Comparison of ENCODE assay signal across 1 cellular context in the genomic region with DNA sequence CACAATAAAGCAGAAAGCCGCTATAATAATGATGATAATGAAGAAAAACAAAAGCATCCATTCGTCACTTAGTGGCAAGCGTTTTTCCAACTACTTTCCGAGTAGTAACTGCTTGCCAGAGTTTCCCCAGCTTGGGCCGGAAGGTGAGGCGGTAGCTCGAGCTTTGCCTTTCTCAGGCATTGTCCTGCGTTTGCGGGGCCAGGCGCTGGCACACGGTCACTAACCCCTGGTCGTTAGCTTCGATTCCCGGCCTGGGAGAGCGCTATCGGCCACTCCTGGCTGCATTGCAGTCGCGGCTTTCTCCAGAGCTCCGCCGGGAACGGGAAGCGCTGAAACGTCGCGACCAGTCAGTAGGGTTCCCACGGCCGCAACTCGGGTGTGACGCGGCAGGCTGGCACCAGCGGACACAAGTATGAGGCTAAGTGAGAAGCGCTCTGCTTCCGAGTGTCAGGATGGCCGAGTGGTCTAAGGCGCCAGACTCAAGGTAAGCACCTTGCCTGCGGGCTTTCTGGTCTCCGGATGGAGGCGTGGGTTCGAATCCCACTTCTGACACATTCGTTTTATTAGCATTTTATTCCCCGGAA.
TF ChIP-seq lines count a peak whose summit lies in the region.

No MANE protein-coding gene starts in this region.

TF ChIP-seq in K562, 482 proteins besides CTCF, POLR2A, EP300 and RAD21 (continued from another document and continues in another):
- TF ChIP-seq, protein P1, sequence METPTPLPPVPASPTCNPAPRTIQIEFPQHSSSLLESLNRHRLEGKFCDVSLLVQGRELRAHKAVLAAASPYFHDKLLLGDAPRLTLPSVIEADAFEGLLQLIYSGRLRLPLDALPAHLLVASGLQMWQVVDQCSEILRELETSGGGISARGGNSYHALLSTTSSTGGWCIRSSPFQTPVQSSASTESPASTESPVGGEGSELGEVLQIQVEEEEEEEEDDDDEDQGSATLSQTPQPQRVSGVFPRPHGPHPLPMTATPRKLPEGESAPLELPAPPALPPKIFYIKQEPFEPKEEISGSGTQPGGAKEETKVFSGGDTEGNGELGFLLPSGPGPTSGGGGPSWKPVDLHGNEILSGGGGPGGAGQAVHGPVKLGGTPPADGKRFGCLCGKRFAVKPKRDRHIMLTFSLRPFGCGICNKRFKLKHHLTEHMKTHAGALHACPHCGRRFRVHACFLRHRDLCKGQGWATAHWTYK (CRISPR knock-in tag; IDR thresholded peaks at IDR 0.05), result peak; percentile 9; the same call in 1 of the 2 replicates
- TF ChIP-seq TOE1 (IDR thresholded peaks at IDR 0.05; ENCODE audit: borderline replicate concordance) (no peak), TOE1 (CRISPR knock-in tag; IDR thresholded peaks at IDR 0.05; ENCODE audit: borderline replicate concordance, low read depth) (0 out of 2 replicates have a peak, but pooled peaks have one; percentile 75), MEIS2 (IDR thresholded peaks at IDR 0.05; ENCODE audit: partially characterized antibody) (peak; percentile 3), HCFC1 (IDR thresholded peaks at IDR 0.05; ENCODE audit: low read depth, low read length) (0 out of 2 replicates have a peak, but pooled peaks have one; percentile 49), SMARCC2 (IDR thresholded peaks at IDR 0.05; ENCODE audit: low read depth) (no peak), MAFG (tag; conservative IDR thresholded peaks at IDR 0.05) (no peak), ESRRA (IDR thresholded peaks at IDR 0.05; ENCODE audit: borderline replicate concordance, low read depth) (no peak), ZBED1 (IDR thresholded peaks at IDR 0.05) (peak; percentile 36; the same call in 1 of the 2 replicates), KDM2B (CRISPR knock-in tag; IDR thresholded peaks at IDR 0.05) (no peak), PPARD (CRISPR knock-in tag; IDR thresholded peaks at IDR 0.05) (no peak), NFXL1 (CRISPR knock-in tag; IDR thresholded peaks at IDR 0.05) (no peak), RBM15 (IDR thresholded peaks at IDR 0.05; ENCODE audit: insufficient read depth, low read length) (no peak), SP1 (CRISPR knock-in tag; IDR thresholded peaks at IDR 0.05) (peak; percentile 74), ZBTB8A (IDR thresholded peaks at IDR 0.05; ENCODE audit: partially characterized antibody) (peak; percentile 74), CXXC5 (CRISPR knock-in tag; IDR thresholded peaks at IDR 0.05) (peak; percentile 43; the same call in 1 of the 2 replicates), COPS2 (conservative IDR thresholded peaks at IDR 0.05) (no peak), PTTG1 (tag; IDR thresholded peaks at IDR 0.05; ENCODE audit: low read depth) (no peak), POLR2AphosphoS5 (IDR thresholded peaks at IDR 0.05; ENCODE audit: control insufficient read depth, insufficient read depth, low read depth, low read length) (peak; percentile 46; the same call in 1 of the 2 replicates), SPI1 (IDR thresholded peaks at IDR 0.05; ENCODE audit: borderline replicate concordance, low read depth, low read length) (peak; percentile 57; the same call in 1 of the 2 replicates), CEBPG (CRISPR knock-in tag; IDR thresholded peaks at IDR 0.05) (0 out of 2 replicates have a peak, but pooled peaks have one; percentile 2), CEBPG (tag; conservative IDR thresholded peaks at IDR 0.05 in 1 of 2, IDR thresholded peaks at IDR 0.05 in 1 of 2) (no peak; a peak in 1 of 4 replicates), MEF2A (IDR thresholded peaks at IDR 0.05; ENCODE audit: control insufficient read depth, low read depth, low read length) (peak; percentile 47; the same call in 1 of the 2 replicates), SOX6 (IDR thresholded peaks at IDR 0.05) (no peak), TARDBP (IDR thresholded peaks at IDR 0.05) (no peak; the same call in 1 of the 2 replicates), CTBP1 (IDR thresholded peaks at IDR 0.05; ENCODE audit: borderline replicate concordance) (peak; percentile 75), L3MBTL2 (IDR thresholded peaks at IDR 0.05) (peak; percentile 34; the same call in 1 of the 2 replicates), NR2C1 (IDR thresholded peaks at IDR 0.05) (no peak), NR2C1 (tag; IDR thresholded peaks at IDR 0.05) (no peak; the same call in 1 of the 2 replicates), RB1 (IDR thresholded peaks at IDR 0.05; ENCODE audit: low read depth) (peak; percentile 97), KDM1A (IDR thresholded peaks at IDR 0.05) (no peak), MTA2 (IDR thresholded peaks at IDR 0.05; ENCODE audit: low read depth) (no peak), PHF8 (IDR thresholded peaks at IDR 0.05; ENCODE audit: borderline replicate concordance, low read length) (peak; percentile 76; the same call in 1 of the 2 replicates), MYBL2 (IDR thresholded peaks at IDR 0.05; ENCODE audit: low read depth) (no peak), MYBL2 (CRISPR knock-in tag; IDR thresholded peaks at IDR 0.05; ENCODE audit: borderline replicate concordance) (no peak), POLR3A (IDR thresholded peaks at IDR 0.05; ENCODE audit: borderline replicate concordance, extremely low read depth, insufficient read depth, insufficient read length) (peak; percentile 83), SUPT5H (IDR thresholded peaks at IDR 0.05) (peak; percentile 73), MAFK (IDR thresholded peaks at IDR 0.05; ENCODE audit: low read length) (no peak; the same call in none of the 2 replicates), ZNF197 (CRISPR knock-in tag; IDR thresholded peaks at IDR 0.05; ENCODE audit: low read depth) (peak; percentile 80; the same call in 1 of the 2 replicates), CSDE1 (IDR thresholded peaks at IDR 0.05) (no peak; a peak in 1 of 4 replicates)
- TF ChIP-seq, protein P2, sequence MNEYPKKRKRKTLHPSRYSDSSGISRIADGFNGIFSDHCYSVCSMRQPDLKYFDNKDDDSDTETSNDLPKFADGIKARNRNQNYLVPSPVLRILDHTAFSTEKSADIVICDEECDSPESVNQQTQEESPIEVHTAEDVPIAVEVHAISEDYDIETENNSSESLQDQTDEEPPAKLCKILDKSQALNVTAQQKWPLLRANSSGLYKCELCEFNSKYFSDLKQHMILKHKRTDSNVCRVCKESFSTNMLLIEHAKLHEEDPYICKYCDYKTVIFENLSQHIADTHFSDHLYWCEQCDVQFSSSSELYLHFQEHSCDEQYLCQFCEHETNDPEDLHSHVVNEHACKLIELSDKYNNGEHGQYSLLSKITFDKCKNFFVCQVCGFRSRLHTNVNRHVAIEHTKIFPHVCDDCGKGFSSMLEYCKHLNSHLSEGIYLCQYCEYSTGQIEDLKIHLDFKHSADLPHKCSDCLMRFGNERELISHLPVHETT (CRISPR knock-in tag; conservative IDR thresholded peaks at IDR 0.05 in 1 of 2, IDR thresholded peaks at IDR 0.05 in 1 of 2), result peak in 1 of 2 experiments; percentile 59; a peak in 1 of 4 replicates
- TF ChIP-seq, protein P3, sequence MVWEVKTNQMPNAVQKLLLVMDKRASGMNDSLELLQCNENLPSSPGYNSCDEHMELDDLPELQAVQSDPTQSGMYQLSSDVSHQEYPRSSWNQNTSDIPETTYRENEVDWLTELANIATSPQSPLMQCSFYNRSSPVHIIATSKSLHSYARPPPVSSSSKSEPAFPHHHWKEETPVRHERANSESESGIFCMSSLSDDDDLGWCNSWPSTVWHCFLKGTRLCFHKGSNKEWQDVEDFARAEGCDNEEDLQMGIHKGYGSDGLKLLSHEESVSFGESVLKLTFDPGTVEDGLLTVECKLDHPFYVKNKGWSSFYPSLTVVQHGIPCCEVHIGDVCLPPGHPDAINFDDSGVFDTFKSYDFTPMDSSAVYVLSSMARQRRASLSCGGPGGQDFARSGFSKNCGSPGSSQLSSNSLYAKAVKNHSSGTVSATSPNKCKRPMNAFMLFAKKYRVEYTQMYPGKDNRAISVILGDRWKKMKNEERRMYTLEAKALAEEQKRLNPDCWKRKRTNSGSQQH (CRISPR knock-in tag; IDR thresholded peaks at IDR 0.05), result 0 out of 2 replicates have a peak, but pooled peaks have one; percentile 39
- TF ChIP-seq, protein P4, sequence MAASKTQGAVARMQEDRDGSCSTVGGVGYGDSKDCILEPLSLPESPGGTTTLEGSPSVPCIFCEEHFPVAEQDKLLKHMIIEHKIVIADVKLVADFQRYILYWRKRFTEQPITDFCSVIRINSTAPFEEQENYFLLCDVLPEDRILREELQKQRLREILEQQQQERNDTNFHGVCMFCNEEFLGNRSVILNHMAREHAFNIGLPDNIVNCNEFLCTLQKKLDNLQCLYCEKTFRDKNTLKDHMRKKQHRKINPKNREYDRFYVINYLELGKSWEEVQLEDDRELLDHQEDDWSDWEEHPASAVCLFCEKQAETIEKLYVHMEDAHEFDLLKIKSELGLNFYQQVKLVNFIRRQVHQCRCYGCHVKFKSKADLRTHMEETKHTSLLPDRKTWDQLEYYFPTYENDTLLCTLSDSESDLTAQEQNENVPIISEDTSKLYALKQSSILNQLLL (CRISPR knock-in tag; IDR thresholded peaks at IDR 0.05; ENCODE audit: borderline replicate concordance), result no peak
- TF ChIP-seq, protein P5, sequence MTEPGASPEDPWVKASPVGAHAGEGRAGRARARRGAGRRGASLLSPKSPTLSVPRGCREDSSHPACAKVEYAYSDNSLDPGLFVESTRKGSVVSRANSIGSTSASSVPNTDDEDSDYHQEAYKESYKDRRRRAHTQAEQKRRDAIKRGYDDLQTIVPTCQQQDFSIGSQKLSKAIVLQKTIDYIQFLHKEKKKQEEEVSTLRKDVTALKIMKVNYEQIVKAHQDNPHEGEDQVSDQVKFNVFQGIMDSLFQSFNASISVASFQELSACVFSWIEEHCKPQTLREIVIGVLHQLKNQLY (CRISPR knock-in tag; conservative IDR thresholded peaks at IDR 0.05), result no peak
- TF ChIP-seq, protein P6, sequence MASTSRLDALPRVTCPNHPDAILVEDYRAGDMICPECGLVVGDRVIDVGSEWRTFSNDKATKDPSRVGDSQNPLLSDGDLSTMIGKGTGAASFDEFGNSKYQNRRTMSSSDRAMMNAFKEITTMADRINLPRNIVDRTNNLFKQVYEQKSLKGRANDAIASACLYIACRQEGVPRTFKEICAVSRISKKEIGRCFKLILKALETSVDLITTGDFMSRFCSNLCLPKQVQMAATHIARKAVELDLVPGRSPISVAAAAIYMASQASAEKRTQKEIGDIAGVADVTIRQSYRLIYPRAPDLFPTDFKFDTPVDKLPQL (IDR thresholded peaks at IDR 0.05; ENCODE audit: extremely low read depth, insufficient read length), result no peak
- TF ChIP-seq, protein P7, sequence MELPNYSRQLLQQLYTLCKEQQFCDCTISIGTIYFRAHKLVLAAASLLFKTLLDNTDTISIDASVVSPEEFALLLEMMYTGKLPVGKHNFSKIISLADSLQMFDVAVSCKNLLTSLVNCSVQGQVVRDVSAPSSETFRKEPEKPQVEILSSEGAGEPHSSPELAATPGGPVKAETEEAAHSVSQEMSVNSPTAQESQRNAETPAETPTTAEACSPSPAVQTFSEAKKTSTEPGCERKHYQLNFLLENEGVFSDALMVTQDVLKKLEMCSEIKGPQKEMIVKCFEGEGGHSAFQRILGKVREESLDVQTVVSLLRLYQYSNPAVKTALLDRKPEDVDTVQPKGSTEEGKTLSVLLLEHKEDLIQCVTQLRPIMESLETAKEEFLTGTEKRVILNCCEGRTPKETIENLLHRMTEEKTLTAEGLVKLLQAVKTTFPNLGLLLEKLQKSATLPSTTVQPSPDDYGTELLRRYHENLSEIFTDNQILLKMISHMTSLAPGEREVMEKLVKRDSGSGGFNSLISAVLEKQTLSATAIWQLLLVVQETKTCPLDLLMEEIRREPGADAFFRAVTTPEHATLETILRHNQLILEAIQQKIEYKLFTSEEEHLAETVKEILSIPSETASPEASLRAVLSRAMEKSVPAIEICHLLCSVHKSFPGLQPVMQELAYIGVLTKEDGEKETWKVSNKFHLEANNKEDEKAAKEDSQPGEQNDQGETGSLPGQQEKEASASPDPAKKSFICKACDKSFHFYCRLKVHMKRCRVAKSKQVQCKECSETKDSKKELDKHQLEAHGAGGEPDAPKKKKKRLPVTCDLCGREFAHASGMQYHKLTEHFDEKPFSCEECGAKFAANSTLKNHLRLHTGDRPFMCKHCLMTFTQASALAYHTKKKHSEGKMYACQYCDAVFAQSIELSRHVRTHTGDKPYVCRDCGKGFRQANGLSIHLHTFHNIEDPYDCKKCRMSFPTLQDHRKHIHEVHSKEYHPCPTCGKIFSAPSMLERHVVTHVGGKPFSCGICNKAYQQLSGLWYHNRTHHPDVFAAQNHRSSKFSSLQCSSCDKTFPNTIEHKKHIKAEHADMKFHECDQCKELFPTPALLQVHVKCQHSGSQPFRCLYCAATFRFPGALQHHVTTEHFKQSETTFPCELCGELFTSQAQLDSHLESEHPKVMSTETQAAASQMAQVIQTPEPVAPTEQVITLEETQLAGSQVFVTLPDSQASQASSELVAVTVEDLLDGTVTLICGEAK (IDR thresholded peaks at IDR 0.05), result peak; percentile 89
- TF ChIP-seq, protein P7 (CRISPR knock-in tag; IDR thresholded peaks at IDR 0.05), result no peak
- TF ChIP-seq, protein P8, sequence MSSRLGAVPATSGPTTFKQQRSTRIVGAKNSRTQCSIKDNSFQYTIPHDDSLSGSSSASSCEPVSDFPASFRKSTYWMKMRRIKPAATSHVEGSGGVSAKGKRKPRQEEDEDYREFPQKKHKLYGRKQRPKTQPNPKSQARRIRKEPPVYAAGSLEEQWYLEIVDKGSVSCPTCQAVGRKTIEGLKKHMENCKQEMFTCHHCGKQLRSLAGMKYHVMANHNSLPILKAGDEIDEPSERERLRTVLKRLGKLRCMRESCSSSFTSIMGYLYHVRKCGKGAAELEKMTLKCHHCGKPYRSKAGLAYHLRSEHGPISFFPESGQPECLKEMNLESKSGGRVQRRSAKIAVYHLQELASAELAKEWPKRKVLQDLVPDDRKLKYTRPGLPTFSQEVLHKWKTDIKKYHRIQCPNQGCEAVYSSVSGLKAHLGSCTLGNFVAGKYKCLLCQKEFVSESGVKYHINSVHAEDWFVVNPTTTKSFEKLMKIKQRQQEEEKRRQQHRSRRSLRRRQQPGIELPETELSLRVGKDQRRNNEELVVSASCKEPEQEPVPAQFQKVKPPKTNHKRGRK (tag; IDR thresholded peaks at IDR 0.05), result peak; percentile 48
